Comparison of ENCODE assay signal across 8 cellular contexts in the genomic region with DNA sequence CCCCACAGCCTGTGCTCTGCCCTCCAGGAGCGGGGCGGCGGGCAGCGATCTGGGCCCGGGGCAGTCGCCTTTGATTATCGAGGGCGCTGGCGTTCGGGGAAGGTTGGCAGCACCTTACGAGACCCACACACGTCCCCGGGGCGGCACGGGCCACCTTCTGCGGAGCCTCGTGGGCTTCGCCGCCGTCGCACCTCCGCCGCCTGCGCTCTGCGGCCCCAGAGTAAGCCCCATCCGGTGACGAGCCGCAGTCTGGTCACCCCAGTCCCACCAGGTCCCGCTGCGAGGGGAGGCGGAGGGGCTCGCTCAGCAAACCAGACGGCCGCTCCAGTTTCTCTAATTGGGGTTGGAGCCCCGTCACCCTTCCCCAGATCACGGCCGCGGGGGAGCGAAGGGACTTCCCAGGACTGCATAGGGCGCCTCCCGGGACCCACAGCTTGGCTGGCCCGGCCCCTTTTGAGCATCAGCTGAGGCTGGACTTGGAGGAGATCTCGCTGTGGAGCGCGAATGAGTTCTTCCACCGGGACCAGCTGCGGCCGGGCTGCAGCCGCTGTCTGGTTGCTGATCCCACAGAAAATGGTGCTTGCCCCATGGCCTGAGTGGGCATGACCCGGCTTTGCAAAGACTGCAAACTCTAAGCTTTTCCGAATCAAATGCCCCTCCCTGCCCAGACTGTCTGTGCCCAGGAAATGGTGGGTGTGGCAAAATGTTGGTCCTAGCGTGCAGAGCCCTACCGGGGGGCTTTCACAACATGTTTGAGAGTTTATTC. TPM values are rescaled to one million over a fixed set of nuclear protein-coding genes. Genes with fewer than 3 reads are reported as not detected.
DNase-seq lines count a peak whose midpoint lies in the region; ATAC-seq, FAIRE-seq and TF ChIP-seq lines count a peak whose summit lies in the region.

No MANE protein-coding gene starts in this region.

- peak overlapping the region; percentile 59 for H3K4me3 Mint-ChIP-seq in activated naive CD8-positive, alpha-beta T cell treated with anti-CD3 and anti-CD28 coated beads, Interleukin-2, amount 50 U/mL, for 24 hours

- WGBS in A549 (ENCODE audit: missing lambda C conversion rate) = under 1% methylated on average over 34 of the region's 53 CpGs

- H3K27ac Mint-ChIP-seq in activated naive CD8-positive, alpha-beta T cell treated with anti-CD3 and anti-CD28 coated beads, Interleukin-2, amount 50 U/mL, for 24 hours = no peak overlapping the region

- no peak for TF ChIP-seq CTCF in A549 (IDR thresholded peaks at IDR 0.05)

- no peak for TF ChIP-seq POLR2A in A549 (IDR thresholded peaks at IDR 0.05; ENCODE audit: low read length)

- FAIRE-seq in A549 (lab: Jason Lieb, UNC) = no peak

- intact Hi-C loops in left ventricle myocardium superior (cut with micrococcal nuclease) = no loop called here

- POLR2A ChIA-PET in A549 (lab: Yijun Ruan, JAX) = interaction anchor here (0.6 to 3.6 kb wide), 13 partner anchors 8 to 135 kb away, joined by 3 to 63 read pairs (median 3); partner anchors contain the start of gene MAPK1IP1L

- peaks cover 1% of the 10 kb centered on the region for H3K36me3 Mint-ChIP-seq in activated naive CD8-positive, alpha-beta T cell treated with anti-CD3 and anti-CD28 coated beads, Interleukin-2, amount 50 U/mL, for 24 hours (ENCODE audit: low read depth)

- H3K36me3 ChIP-seq in SJCRH30 = no peaks in the 10 kb centered on the region

- H3K27me3 Mint-ChIP-seq in activated naive CD8-positive, alpha-beta T cell treated with anti-CD3 and anti-CD28 coated beads, Interleukin-2, amount 50 U/mL, for 24 hours = peaks cover 32% of the 10 kb centered on the region

- H3K4me2 ChIP-seq in A549 = peak overlapping the region; percentile 68

- no peak for TF ChIP-seq RAD21 in A549 (conservative IDR thresholded peaks at IDR 0.05 in 1 of 2, IDR thresholded peaks at IDR 0.05 in 1 of 2)

- peak; percentile 72 to 82 for DNase-seq in A549 (ENCODE audit: low read depth in 1 of 2, low spot score in 1 of 2)
- peak; percentile 22 to 36 for DNase-seq in SJCRH30
- peak; percentile 55 for DNase-seq in activated naive CD8-positive, alpha-beta T cell treated with anti-CD3 and anti-CD28 coated beads, Interleukin-2, amount 50 U/mL, for 24 hours
- DNase-seq in left ventricle myocardium superior = peak; percentile 83
- DNase-seq in retina = peak; percentile 79
- DNase-seq in cortex of kidney (lab: John Stamatoyannopoulos, UW) = no peak

- peak overlapping the region; percentile 76 to 93 for H3K27ac ChIP-seq in A549
- H3K27ac ChIP-seq in SJCRH30 = no peak overlapping the region

- CTCF ChIA-PET in A549 (lab: Yijun Ruan, JAX) = interaction anchor here (0.6 to 2.9 kb wide), 9 partner anchors 10 to 78 kb away, joined by 3 to 22 read pairs (median 3); partner anchors contain the start of gene MAPK1IP1L

- peaks cover 19% of the 10 kb centered on the region for H3K4me1 ChIP-seq in A549
- no peaks in the 10 kb centered on the region for H3K4me1 ChIP-seq in SJCRH30

- peaks cover 15% of the 10 kb centered on the region for H3K4me1 Mint-ChIP-seq in activated naive CD8-positive, alpha-beta T cell treated with anti-CD3 and anti-CD28 coated beads, Interleukin-2, amount 50 U/mL, for 24 hours

- no peak for TF ChIP-seq EP300 in A549 (IDR thresholded peaks at IDR 0.05)

- ATAC-seq in A549 (peak; percentile 87 to 88), GM18520 (IDR thresholded peaks at IDR 0.05; ENCODE audit: unreplicated experiment) (peak; percentile 26), HG02973 (IDR thresholded peaks at IDR 0.05; ENCODE audit: unreplicated experiment) (peak; percentile 51), left ventricle myocardium superior (peak; percentile 73)
- peak; percentile 73 for ATAC-seq in activated naive CD8-positive, alpha-beta T cell treated with anti-CD3 and anti-CD28 coated beads, Interleukin-2, amount 50 U/mL, for 24 hours

- H3K9me3 ChIP-seq in A549 (no peaks in the 10 kb centered on the region), SJCRH30 (replicated peaks) (no peaks in the 10 kb centered on the region)

- H3K27me3 ChIP-seq in SJCRH30 = no peaks in the 10 kb centered on the region

- peak overlapping the region; percentile 69 for H3K4me3 ChIP-seq in A549
- H3K4me3 ChIP-seq in SJCRH30 = peak overlapping the region; percentile 53

- H3K9me3 Mint-ChIP-seq in activated naive CD8-positive, alpha-beta T cell treated with anti-CD3 and anti-CD28 coated beads, Interleukin-2, amount 50 U/mL, for 24 hours = no peaks in the 10 kb centered on the region

TF ChIP-seq in A549, 52 proteins besides CTCF, POLR2A, EP300 and RAD21:
- TF ChIP-seq ZC3H11A (IDR thresholded peaks at IDR 0.05) = no peak
- peak in 1 of 2 experiments; percentile 11; a peak in 1 of 5 replicates for TF ChIP-seq JUN (IDR thresholded peaks at IDR 0.05)
- peak; percentile 36; the same call in 1 of the 2 replicates for TF ChIP-seq PBX3 (IDR thresholded peaks at IDR 0.05)
- TF ChIP-seq MAFK (IDR thresholded peaks at IDR 0.05; ENCODE audit: partially characterized antibody) = peak; percentile 41
- TF ChIP-seq EHMT2 (IDR thresholded peaks at IDR 0.05; ENCODE audit: low read depth) = no peak
- TF ChIP-seq, protein P1, sequence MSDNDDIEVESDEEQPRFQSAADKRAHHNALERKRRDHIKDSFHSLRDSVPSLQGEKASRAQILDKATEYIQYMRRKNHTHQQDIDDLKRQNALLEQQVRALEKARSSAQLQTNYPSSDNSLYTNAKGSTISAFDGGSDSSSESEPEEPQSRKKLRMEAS (IDR thresholded peaks at IDR 0.05) = 0 out of 2 replicates have a peak, but pooled peaks have one; percentile 20
- TF ChIP-seq SMC3 (IDR thresholded peaks at IDR 0.05) = 0 out of 3 replicates have a peak, but pooled peaks have one; percentile 4
- TF ChIP-seq, protein P2, sequence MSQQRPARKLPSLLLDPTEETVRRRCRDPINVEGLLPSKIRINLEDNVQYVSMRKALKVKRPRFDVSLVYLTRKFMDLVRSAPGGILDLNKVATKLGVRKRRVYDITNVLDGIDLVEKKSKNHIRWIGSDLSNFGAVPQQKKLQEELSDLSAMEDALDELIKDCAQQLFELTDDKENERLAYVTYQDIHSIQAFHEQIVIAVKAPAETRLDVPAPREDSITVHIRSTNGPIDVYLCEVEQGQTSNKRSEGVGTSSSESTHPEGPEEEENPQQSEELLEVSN (IDR thresholded peaks at IDR 0.05; ENCODE audit: borderline replicate concordance, low read depth) = peak; percentile 67; the same call in 1 of the 2 replicates
- TF ChIP-seq ESRRA (IDR thresholded peaks at IDR 0.05; ENCODE audit: borderline replicate concordance, low read length) = no peak
- TF ChIP-seq CEBPB (IDR thresholded peaks at IDR 0.05) = no peak
- TF ChIP-seq, protein P3, sequence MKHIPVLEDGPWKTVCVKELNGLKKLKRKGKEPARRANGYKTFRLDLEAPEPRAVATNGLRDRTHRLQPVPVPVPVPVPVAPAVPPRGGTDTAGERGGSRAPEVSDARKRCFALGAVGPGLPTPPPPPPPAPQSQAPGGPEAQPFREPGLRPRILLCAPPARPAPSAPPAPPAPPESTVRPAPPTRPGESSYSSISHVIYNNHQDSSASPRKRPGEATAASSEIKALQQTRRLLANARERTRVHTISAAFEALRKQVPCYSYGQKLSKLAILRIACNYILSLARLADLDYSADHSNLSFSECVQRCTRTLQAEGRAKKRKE (CRISPR knock-in tag; IDR thresholded peaks at IDR 0.05; ENCODE audit: low read depth) = no peak
- 0 out of 2 replicates have a peak, but pooled peaks have one; percentile 5 for TF ChIP-seq MYC (IDR thresholded peaks at IDR 0.05; ENCODE audit: borderline replicate concordance, low read length)
- no peak for TF ChIP-seq PHF8 (IDR thresholded peaks at IDR 0.05; ENCODE audit: borderline replicate concordance, low read depth)
- no peak for TF ChIP-seq HMGXB4 (CRISPR knock-in tag; IDR thresholded peaks at IDR 0.05; ENCODE audit: borderline replicate concordance)
- no peak for TF ChIP-seq HOXA7 (CRISPR knock-in tag; IDR thresholded peaks at IDR 0.05)
- TF ChIP-seq RCOR1 (IDR thresholded peaks at IDR 0.05; ENCODE audit: low read depth, low read length) = no peak
- TF ChIP-seq NFE2L2 (conservative IDR thresholded peaks at IDR 0.05; ENCODE audit: low read length) = no peak

RNA-seq across cellular contexts. Expression of gene LGALS3, which starts 0.6 kb away (rescaled TPM):
- polyA plus RNA-seq in A549 (2011; rRNA removed) (53.6 and 61.0 TPM in 2 replicates), A549 (2017; fragmentation: RNase III; extraction: RNeasy Plus Mini Kit Qiagen cat#74134 plus additional on column Dnase treatment) (57.2 to 65.6 TPM (median 60.2 TPM) in 3 replicates)
- polyA plus RNA-seq in A549 (2012; cell fraction: cytosol; rRNA removed) = 40.9 and 52.4 TPM in 2 replicates
- polyA plus RNA-seq in A549 (2012; cell fraction: nucleus; rRNA removed) = 64.0 and 70.6 TPM in 2 replicates
- 21.6 and 22.6 TPM in 2 replicates for polyA minus RNA-seq in A549 (2011; rRNA and poly(A)+ RNA removed)
- total RNA-seq in SJCRH30 (2014; rRNA removed; shearing (Covaris generic)) = 1.9 and 2.0 TPM in 2 replicates
- total RNA-seq in left ventricle myocardium superior = 249 TPM

Comparison
In these comparisons a context has a peak if more than half of its experiments do, and no peak if none do; other contexts are left out.
1. ATAC-seq: peak in every context shown above with its lines; median percentile 88 in A549; 73 in activated naive CD8-positive, alpha-beta T cell treated with anti-CD3 and anti-CD28 coated beads, Interleukin-2, amount 50 U/mL, for 24 hours; 73 in left ventricle myocardium superior; 51 in HG02973; 26 in GM18520.
2. RNA of gene LGALS3, which starts 0.6 kb away (total RNA-seq): 249 TPM in left ventricle myocardium superior (single experiment); 1.9 to 2.0 TPM in SJCRH30; every median in the first group is over 10 times any median in the second.